ENCODE assay signal across 28 cellular contexts in genomic region chr18:31241425-31241824, GRCh38.
DNase-seq lines count a peak whose midpoint lies in the region; FAIRE-seq and TF ChIP-seq lines count a peak whose summit lies in the region.
"Had no signal": no experiment of that assay in that cellular context is flagged by ENCODE, and none has a peak within 500 bp of the region (broad histone marks: within the 10 kb centered on the region; RNA-seq: fewer than 3 reads in every experiment).

No MANE protein-coding gene starts in this region.

- H2AFZ ChIP-seq in smooth muscle cell (ENCODE audit: low read depth), result no peak overlapping the region

- H3K9me3 ChIP-seq in smooth muscle cell (replicated peaks; ENCODE audit: low read depth), result no peaks in the 10 kb centered on the region
- H3K9me3 ChIP-seq: left lung, right atrium auricular region, uterus had no signal

- H3K9ac ChIP-seq in mesendoderm (ENCODE audit: low read length) (no peak overlapping the region), smooth muscle cell (ENCODE audit: low read depth) (peak overlapping the region; percentile 50)
- H3K9ac ChIP-seq: KMS-11 had no signal

- no peak overlapping the region for H3K23ac ChIP-seq in mesendoderm (ENCODE audit: low read length)

- TF ChIP-seq EP300 in Ishikawa (IDR thresholded peaks at IDR 0.05; ENCODE audit: borderline replicate concordance), result no peak

- TF ChIP-seq RAD21 in Ishikawa (IDR thresholded peaks at IDR 0.05; ENCODE audit: low read depth), result no peak

- DNase-seq in bronchial epithelial cell (ENCODE audit: low read depth), result peak; percentile 84
- DNase-seq in mesendoderm, result no peak
- no peak for DNase-seq in smooth muscle cell (lab: John Stamatoyannopoulos, UW; ENCODE audit: unreplicated experiment)
- DNase-seq in RPMI8226, result no peak
- no peak for DNase-seq in activated T-cell treated with anti-CD3 and anti-CD28 coated beads, Interleukin-2, amount 50 U/mL, for 48 hours
- DNase-seq in NCI-H146 (lab: John Stamatoyannopoulos, UW), result no peak
- DNase-seq in frontal cortex (ENCODE audit: low spot score in 2 of 2), result no peak
- DNase-seq: activated CD4-positive, alpha-beta T cell treated with anti-CD3 and anti-CD28 coated beads, Interleukin-2, amount 10 ng/mL, durations not matched to agents 24 days and 14 days; activated CD8-positive, alpha-beta memory T cell treated with anti-CD3 and anti-CD28 coated beads, Interleukin-2, amount 10 ng/mL, durations not matched to agents 7 days and 5 days; activated naive CD4-positive, alpha-beta T cell treated with anti-CD3 and anti-CD28 coated beads for 36 hours; amniotic stem cell; C1 segment of cervical spinal cord; DMS79 treated with DMSO at 0.1 percent for 48 hours; effector CD8-positive, alpha-beta T cell; GF-D8; hippocampal formation; left lung; NCI-H1694; Right ventricle myocardium superior; stimulated activated CD4-positive, alpha-beta T cell treated with anti-CD3 and anti-CD28 coated beads, Interleukin-12 subunit alpha, Interleukin-12 subunit beta, amount 100 ng/mL, for 4 hours; stimulated activated CD4-positive, alpha-beta T cell treated with anti-CD3 and anti-CD28 coated beads, Interleukin-4, amount 100 ng/mL, for 24 hours; T-helper 9 cell; uterus had no signal

- H3K4ac ChIP-seq in mesendoderm (ENCODE audit: low read depth, low read length), result no peak overlapping the region

- H3K79me2 ChIP-seq in mesendoderm (ENCODE audit: control insufficient read depth, insufficient read depth, low read length), result no peaks in the 10 kb centered on the region
- no peaks in the 10 kb centered on the region for H3K79me2 ChIP-seq in smooth muscle cell (ENCODE audit: low read depth)

- H4K8ac ChIP-seq in mesendoderm (ENCODE audit: low read depth, low read length), result peak overlapping the region; percentile 39

- no peak overlapping the region for H2BK120ac ChIP-seq in mesendoderm (ENCODE audit: low read depth, low read length)

- no peak overlapping the region for H2AK5ac ChIP-seq in mesendoderm (ENCODE audit: low read length)

- FAIRE-seq in bronchial epithelial cell (lab: Jason Lieb, UNC) (no peak), frontal cortex (lab: Jason Lieb, UNC) (no peak)
- FAIRE-seq: H54 had no signal

- no peak overlapping the region for H2BK5ac ChIP-seq in mesendoderm (ENCODE audit: low read length)

- no peak overlapping the region for H2BK15ac ChIP-seq in mesendoderm (replicated peaks; ENCODE audit: low read depth)

- H3K27me3 ChIP-seq in bronchial epithelial cell (ENCODE audit: control insufficient read depth, insufficient read depth, low read length) (no peaks in the 10 kb centered on the region), mesendoderm (ENCODE audit: insufficient read depth, low read length, poor library complexity) (no peaks in the 10 kb centered on the region), smooth muscle cell (ENCODE audit: low read depth) (no peaks in the 10 kb centered on the region)
- H3K27me3 ChIP-seq: left lung, right atrium auricular region, uterus had no signal

- no peaks in the 10 kb centered on the region for H3K79me1 ChIP-seq in mesendoderm (ENCODE audit: low read length)

- no peak overlapping the region for H3K56ac ChIP-seq in mesendoderm (ENCODE audit: low read length)

- TF ChIP-seq CTCF in bronchial epithelial cell (IDR thresholded peaks at IDR 0.05; ENCODE audit: insufficient read depth, low read length, severe bottlenecking), result no peak
- TF ChIP-seq CTCF in smooth muscle cell (IDR thresholded peaks at IDR 0.05; ENCODE audit: borderline replicate concordance, insufficient read depth, poor library complexity, severe bottlenecking), result no peak

- no peak overlapping the region for H3K4me3 ChIP-seq in bronchial epithelial cell (ENCODE audit: low read depth, low read length)
- no peak overlapping the region for H3K4me3 ChIP-seq in mesendoderm (ENCODE audit: low read length)
- H3K4me3 ChIP-seq in smooth muscle cell, result no peak overlapping the region
- H3K4me3 ChIP-seq: left lung, right atrium auricular region, uterus had no signal

- peaks cover 3% of the 10 kb centered on the region for H3F3A ChIP-seq in smooth muscle cell (ENCODE audit: low read depth)

- H3K4me2 ChIP-seq in mesendoderm (ENCODE audit: low read length) (no peak overlapping the region), smooth muscle cell (peak overlapping the region; percentile 19)
- H3K4me2 ChIP-seq: KMS-11 had no signal

- peak overlapping the region; percentile 51 for H3K18ac ChIP-seq in mesendoderm (ENCODE audit: low read length)

- H3K4me1 ChIP-seq in mesendoderm (ENCODE audit: control insufficient read depth, low read depth, low read length) (peaks cover 3% of the 10 kb centered on the region), smooth muscle cell (ENCODE audit: low read depth) (peaks cover 33% of the 10 kb centered on the region)
- H3K4me1 ChIP-seq: left lung, uterus had no signal

- no peak overlapping the region for H4K5ac ChIP-seq in mesendoderm (ENCODE audit: low read length)

- no peak overlapping the region for H3K27ac ChIP-seq in mesendoderm (ENCODE audit: low read depth, low read length)
- H3K27ac ChIP-seq in smooth muscle cell (ENCODE audit: low read depth), result peak overlapping the region; percentile 91
- H3K27ac ChIP-seq: KMS-11, left lung, right atrium auricular region, uterus, WERI-Rb-1 had no signal

- no peaks in the 10 kb centered on the region for H4K20me1 ChIP-seq in smooth muscle cell (ENCODE audit: low read depth)

- no peaks in the 10 kb centered on the region for H3K36me3 ChIP-seq in bronchial epithelial cell (ENCODE audit: control insufficient read depth, insufficient read depth, low read length)
- H3K36me3 ChIP-seq in mesendoderm (ENCODE audit: control insufficient read depth, insufficient read depth, low read length), result no peaks in the 10 kb centered on the region
- no peaks in the 10 kb centered on the region for H3K36me3 ChIP-seq in smooth muscle cell (ENCODE audit: low read depth)
- H3K36me3 ChIP-seq: left lung, right atrium auricular region, uterus, WERI-Rb-1 had no signal

TF ChIP-seq in Ishikawa, 13 proteins besides CTCF, POLR2A, EP300 and RAD21:
- TF ChIP-seq MAX (IDR thresholded peaks at IDR 0.05) (0 out of 2 replicates have a peak, but pooled peaks have one; percentile 3), EGR1 (IDR thresholded peaks at IDR 0.05) (no peak)
